ENCODE assay signal across 1 cellular context in genomic region chr16:1334739-1335138, GRCh38.
TF ChIP-seq lines count a peak whose summit lies in the region.

No MANE protein-coding gene starts in this region.

TF ChIP-seq in neural cell, 6 proteins besides CTCF, POLR2A, EP300 and RAD21 (continued from another document):
- TF ChIP-seq REST (IDR thresholded peaks at IDR 0.05; ENCODE audit: borderline replicate concordance) (no peak), EZH2 (IDR thresholded peaks at IDR 0.05; ENCODE audit: borderline replicate concordance, insufficient read depth, low read length, poor library complexity, severe bottlenecking) (no peak), MXI1 (conservative IDR thresholded peaks at IDR 0.05; ENCODE audit: poor library complexity, severe bottlenecking) (no peak)
TF ChIP-seq in neural cell: peak in this region for 0.
